In the genomic region with DNA sequence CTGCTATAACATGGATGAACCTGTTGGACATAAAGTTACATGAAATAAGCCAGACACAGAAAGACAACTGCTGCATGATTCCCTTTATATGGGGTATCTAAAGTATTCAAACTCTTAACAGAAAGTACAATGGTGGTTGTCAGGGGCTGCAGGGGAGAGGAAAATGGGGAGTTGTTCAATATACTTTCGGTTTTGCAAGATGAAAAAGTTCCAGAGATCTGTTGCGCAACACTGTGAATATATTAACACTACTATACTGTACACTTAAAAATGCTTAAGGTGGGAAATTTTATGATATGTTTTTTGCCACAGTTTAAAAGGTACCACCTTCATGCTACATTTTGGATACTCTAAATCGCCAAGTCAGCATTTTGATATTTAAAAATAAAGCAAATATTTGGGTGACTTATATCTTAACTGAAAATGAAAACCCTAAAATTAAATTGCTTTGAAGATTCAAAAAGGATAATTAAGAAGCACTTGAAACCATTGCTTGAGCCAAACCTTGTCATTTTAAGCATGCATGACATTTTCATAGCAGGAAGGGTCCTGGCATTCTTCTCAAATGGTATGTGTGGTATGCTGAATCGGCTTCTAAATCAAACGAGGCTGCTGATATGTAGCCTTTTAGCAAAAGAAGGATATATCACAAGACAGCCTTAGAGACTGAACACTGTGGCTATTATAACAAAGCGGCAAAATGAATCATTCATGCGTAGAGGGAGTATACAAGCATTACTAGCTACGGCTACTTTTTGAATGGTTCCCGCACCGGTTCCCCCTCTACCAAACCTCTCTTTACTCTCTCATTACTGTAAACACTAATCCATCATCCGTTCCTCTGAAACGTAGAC, we compare ENCODE assay signal across 8 cellular contexts.
DNase-seq lines count a peak whose midpoint lies in the region; ATAC-seq, FAIRE-seq and TF ChIP-seq lines count a peak whose summit lies in the region.

No MANE protein-coding gene starts in this region.

- H3K4me1 ChIP-seq in GM23248 (ENCODE audit: insufficient read depth) (peaks cover 53% of the 10 kb centered on the region), endothelial cell of umbilical vein (ENCODE audit: control insufficient read depth, extremely low read depth, insufficient read depth, low read length) (peaks cover 35% of the 10 kb centered on the region)

- H4K20me1 ChIP-seq in GM23248 (ENCODE audit: insufficient read depth) = no peaks in the 10 kb centered on the region
- H4K20me1 ChIP-seq in endothelial cell of umbilical vein (replicated peaks; ENCODE audit: control insufficient read depth, extremely low read depth, insufficient read depth, low read length) = no peaks in the 10 kb centered on the region

- POLR2A ChIA-PET in endothelial cell of umbilical vein (lab: Charles Lee) = interaction anchor here (0.7 to 1.5 kb wide), 3 partner anchors 37 to 90 kb away, joined by 4 to 11 read pairs (median 4); no protein-coding TSS in a partner anchor

- CTCF ChIA-PET in endothelial cell of umbilical vein (lab: Charles Lee) = interaction anchor here (1.0 to 2.3 kb wide), 5 partner anchors 16 to 601 kb away, joined by 3 to 10 read pairs (median 6); no protein-coding TSS in a partner anchor

- H3K4me2 ChIP-seq in GM23248 (ENCODE audit: unreplicated experiment) (peak overlapping the region; percentile 95), endothelial cell of umbilical vein (ENCODE audit: insufficient read depth, low read length) (peak overlapping the region; percentile 93)

- dilution Hi-C loops in endothelial cell of umbilical vein (cut with MboI; ENCODE audit: extremely low pct_ligation_motif_present, low sequenced_read_pairs) = no loop called here

- intact Hi-C loops in endothelial cell of umbilical vein (cut with micrococcal nuclease) = loop anchor here (2.0 kb wide), 2 partner anchors 17 to 19 kb away; no protein-coding TSS in a partner anchor

- H2AFZ ChIP-seq in GM23248 = peak overlapping the region; percentile 58; the same call in 1 of the 2 replicates
- H2AFZ ChIP-seq in endothelial cell of umbilical vein (ENCODE audit: low read depth, low read length) = peak overlapping the region; percentile 22

- H3K27ac ChIP-seq in GM23248 = peak overlapping the region; percentile 100
- peak overlapping the region; percentile 97 for H3K27ac ChIP-seq in endothelial cell of umbilical vein (ENCODE audit: insufficient read depth, low read depth, low read length)

- H3K79me2 ChIP-seq in GM23248 (ENCODE audit: insufficient read depth) (peaks cover 59% of the 10 kb centered on the region), endothelial cell of umbilical vein (ENCODE audit: control insufficient read depth, insufficient read depth, low read length) (peaks cover 13% of the 10 kb centered on the region)

- in situ Hi-C loops in GM23248 (cut with MboI) = no loop called here

- H3K4me3 ChIP-seq in GM23248 = peak overlapping the region; percentile 71
- peak overlapping the region in 1 of 3 experiments; percentile 65 for H3K4me3 ChIP-seq in endothelial cell of umbilical vein (replicated peaks in 1 of 3; ENCODE audit: insufficient read depth in 1 of 3, low read depth in 1 of 3, low read length in 3 of 3)

- H3K27me3 ChIP-seq in GM23248 (replicated peaks; ENCODE audit: insufficient read depth) (no peaks in the 10 kb centered on the region), endothelial cell of umbilical vein (ENCODE audit: control insufficient read depth in 2 of 2, insufficient read depth in 2 of 2, low read length in 2 of 2) (no peaks in the 10 kb centered on the region)

- no peak for TF ChIP-seq POLR2A in endothelial cell of umbilical vein (IDR thresholded peaks at IDR 0.05; ENCODE audit: low read depth, low read length)

- ATAC-seq in HG03354 (IDR thresholded peaks at IDR 0.05; ENCODE audit: poor library complexity, severe bottlenecking, unreplicated experiment) = no peak

- peak; percentile 84 for FAIRE-seq in RCC 7860 (lab: Jason Lieb, UNC)
- FAIRE-seq in endothelial cell of umbilical vein (lab: Jason Lieb, UNC) = peak; percentile 56

- no peak for TF ChIP-seq CTCF in endothelial cell of umbilical vein (IDR thresholded peaks at IDR 0.05; ENCODE audit: extremely low read depth in 1 of 2, insufficient read depth in 1 of 2, low read depth in 1 of 2, low read length in 2 of 2)

- H3K36me3 ChIP-seq in GM23248 (ENCODE audit: low read depth) (no peaks in the 10 kb centered on the region), endothelial cell of umbilical vein (ENCODE audit: control insufficient read depth in 2 of 2, extremely low read depth in 1 of 2, insufficient read depth in 2 of 2, low read length in 2 of 2) (no peaks in the 10 kb centered on the region)

- no peaks in the 10 kb centered on the region for H3K9me1 ChIP-seq in endothelial cell of umbilical vein (replicated peaks; ENCODE audit: control insufficient read depth, extremely low read depth, insufficient read depth, low read length)

- H3F3A ChIP-seq in GM23248 (ENCODE audit: insufficient read depth) = peaks cover 62% of the 10 kb centered on the region

- DNase-seq in GM23248 (peak; percentile 72), RCC 7860 (ENCODE audit: low spot score) (peak; percentile 66), endothelial cell of umbilical vein (ENCODE audit: low read depth, low spot score) (peak; percentile 71), retina (peak; percentile 29), cortex of kidney (lab: John Stamatoyannopoulos, UW) (no peak), T-helper 9 cell (no peak), NCI-H345 (lab: John Stamatoyannopoulos, UW) (no peak)

- no TSS peak for BruUV-seq in endothelial cell of umbilical vein (replicated peaks; lab: Mats Ljungman, UMichigan)

- no peaks in the 10 kb centered on the region for H3K9me3 ChIP-seq in GM23248 (ENCODE audit: low read depth)
- H3K9me3 ChIP-seq in endothelial cell of umbilical vein (replicated peaks; ENCODE audit: control insufficient read depth, insufficient read depth, low read length) = no peaks in the 10 kb centered on the region

- H3K9ac ChIP-seq in GM23248 (peak overlapping the region; percentile 96), endothelial cell of umbilical vein (replicated peaks; ENCODE audit: extremely low read depth, insufficient read depth, low read length) (peak overlapping the region; percentile 88)

- H3K9me2 ChIP-seq in GM23248 (ENCODE audit: insufficient read depth) = no peaks in the 10 kb centered on the region

- WGBS in GM23248 (ENCODE audit: low coverage in 1 of 2, low lambda C conversion rate in 2 of 2, missing lambda C conversion rate in 2 of 2), 2 experiments = 12 to 13% methylated on average over 8 to 12 of the region's 12 CpGs

TF ChIP-seq in endothelial cell of umbilical vein, 7 proteins besides CTCF, POLR2A, EP300 and RAD21:
- TF ChIP-seq GATA2 (IDR thresholded peaks at IDR 0.05; ENCODE audit: insufficient read depth, insufficient read length, low read depth, low read length) (no peak), FOS (IDR thresholded peaks at IDR 0.05; ENCODE audit: borderline replicate concordance, insufficient read depth, low read length) (no peak), MYC (IDR thresholded peaks at IDR 0.05; ENCODE audit: low read depth, low read length) (no peak), POLR2AphosphoS5 (IDR thresholded peaks at IDR 0.05; ENCODE audit: insufficient read depth, low read depth, low read length) (no peak), JUN (IDR thresholded peaks at IDR 0.05; ENCODE audit: borderline replicate concordance, insufficient read depth, insufficient read length, low read depth) (no peak)
TF ChIP-seq in endothelial cell of umbilical vein: peak in this region for 0.

Comparison
In these comparisons a context has a peak if more than half of its experiments do, and no peak if none do; other contexts are left out.
1. DNase-seq: peak in GM23248 (single experiment), RCC 7860 (single experiment), endothelial cell of umbilical vein (single experiment) and retina (single experiment); none in cortex of kidney (single experiment), T-helper 9 cell (single experiment) and NCI-H345 (single experiment).